Comparison of ENCODE assay signal across 8 cellular contexts in the genomic region with DNA sequence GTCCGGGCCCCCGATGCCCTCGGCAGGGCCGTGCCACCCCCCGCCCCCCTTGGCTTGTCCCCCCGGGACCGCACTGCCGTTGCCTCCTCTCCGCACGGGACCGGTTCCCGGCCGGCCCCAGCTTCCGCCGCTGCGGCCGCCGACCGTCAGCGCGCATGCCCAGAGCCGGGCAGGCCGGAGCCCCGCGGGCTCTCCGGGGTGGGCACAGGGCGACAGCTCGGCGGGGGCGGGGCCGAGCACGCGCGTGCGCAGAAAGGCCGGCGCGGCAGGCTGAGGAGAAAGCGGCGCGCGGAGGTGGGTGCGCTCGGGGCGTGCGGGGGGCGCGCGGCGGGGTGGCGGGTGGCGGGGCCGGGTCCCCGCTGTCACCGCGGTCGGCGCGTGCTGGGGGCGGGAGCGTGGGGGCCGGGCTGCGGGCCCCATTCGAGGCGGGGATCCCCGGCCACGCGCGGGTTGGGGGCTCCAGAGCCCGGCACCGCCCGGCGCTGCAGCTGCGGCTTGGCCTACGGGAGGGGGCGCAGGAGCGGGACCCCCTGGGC. TPM values are rescaled to one million over a fixed set of nuclear protein-coding genes. Genes with fewer than 3 reads are reported as not detected.
DNase-seq lines count a peak whose midpoint lies in the region; ATAC-seq and TF ChIP-seq lines count a peak whose summit lies in the region.

Gene TBC1D24, plus strand, starts transcription at position 251 of the 536 bp plus-strand sequence. CDS start 21,022 bp downstream, outside the sequence.

- peak within 1 kb of the TSS; percentile 94 for H3K9ac ChIP-seq in NT2/D1 (ENCODE audit: insufficient read length, low read depth)

- peak within 1 kb of the TSS; percentile 70 for H3K4me3 ChIP-seq in NT2/D1 (ENCODE audit: insufficient read length, low read depth)
- H3K4me3 ChIP-seq in mesodermal cell (ENCODE audit: extremely low read depth, insufficient read depth, low read length, poor library complexity, severe bottlenecking), result peak within 1 kb of the TSS; percentile 77

- peaks cover 31% of the 10 kb centered on the region for H3K27me3 ChIP-seq in NT2/D1 (ENCODE audit: insufficient read depth, insufficient read length)

- peaks cover 2% of the 10 kb centered on the region for H3K36me3 ChIP-seq in NT2/D1 (ENCODE audit: insufficient read depth, insufficient read length, low read length)
- no peaks in the 10 kb centered on the region for H3K36me3 ChIP-seq in mesodermal cell (ENCODE audit: control insufficient read depth, insufficient read depth, low read length)

- H3K27me3 Mint-ChIP-seq in endothelial cell (ENCODE audit: unreplicated experiment), result peaks cover 37% of the 10 kb centered on the region

- H3K9me3 ChIP-seq in NT2/D1 (ENCODE audit: insufficient read depth, low read length) (no peaks in the 10 kb centered on the region), mesodermal cell (ENCODE audit: control insufficient read depth, low read length) (no peaks in the 10 kb centered on the region)

- H3K4me1 ChIP-seq in NT2/D1 (ENCODE audit: insufficient read depth, insufficient read length), result peaks cover 34% of the 10 kb centered on the region
- peaks cover 6% of the 10 kb centered on the region for H3K4me1 ChIP-seq in mesodermal cell (ENCODE audit: control insufficient read depth, insufficient read depth, low read length, poor library complexity, severe bottlenecking)

- TF ChIP-seq CTCF in endothelial cell (IDR thresholded peaks at IDR 0.05; ENCODE audit: unreplicated experiment), result no peak

- H3K4me3 Mint-ChIP-seq in endothelial cell (ENCODE audit: unreplicated experiment), result peak within 1 kb of the TSS; percentile 86

- H3K27ac Mint-ChIP-seq in endothelial cell (ENCODE audit: unreplicated experiment), result no peak within 1 kb of the TSS

- H3K9me3 Mint-ChIP-seq in endothelial cell (ENCODE audit: unreplicated experiment), result no peaks in the 10 kb centered on the region

- H3K4me1 Mint-ChIP-seq in endothelial cell (ENCODE audit: unreplicated experiment), result peaks cover 4% of the 10 kb centered on the region

- DNase-seq in AG08396 (ENCODE audit: low spot score) (peak; percentile 100), NT2/D1 (ENCODE audit: low read depth, low spot score) (peak; percentile 66), endothelial cell (ENCODE audit: low spot score) (peak; percentile 92)
- DNase-seq in activated CD8-positive, alpha-beta memory T cell treated with anti-CD3 and anti-CD28 coated beads, Interleukin-2, amount 50 U/mL, for 48 hours, result peak; percentile 95
- DNase-seq in stimulated activated CD8-positive, alpha-beta memory T cell treated with anti-CD3 and anti-CD28 coated beads, Interleukin-12 subunit alpha, Interleukin-12 subunit beta, amount 100 ng/mL, for 4 hours (ENCODE audit: low read depth), result peak; percentile 81

- ATAC-seq in GM18868 (IDR thresholded peaks at IDR 0.05; ENCODE audit: unreplicated experiment), result peak; percentile 57
- ATAC-seq in HG03442 (IDR thresholded peaks at IDR 0.05; ENCODE audit: unreplicated experiment), result peak; percentile 60

- no peak within 1 kb of the TSS for H3K27ac ChIP-seq in mesodermal cell (ENCODE audit: low read depth, low read length, severe bottlenecking)

- no peaks in the 10 kb centered on the region for H3K36me3 Mint-ChIP-seq in endothelial cell (ENCODE audit: low read depth, unreplicated experiment)

- 0 to 1% methylated on average over 35 to 47 of the region's 77 CpGs for WGBS in mesodermal cell (ENCODE audit: insufficient coverage in 2 of 2), 2 experiments

RNA-seq across cellular contexts. Expression of gene TBC1D24, which starts in this region (rescaled TPM):
- total RNA-seq in endothelial cell (ENCODE audit: unreplicated experiment), result 17.3 TPM
- 5.9 TPM for polyA plus RNA-seq in mesodermal cell (2013, experiment 1 of 2)
- 5.0 TPM for polyA plus RNA-seq in mesodermal cell (2013, experiment 2 of 2)
